12 cellular contexts compared by ENCODE assay signal in the genomic region with DNA sequence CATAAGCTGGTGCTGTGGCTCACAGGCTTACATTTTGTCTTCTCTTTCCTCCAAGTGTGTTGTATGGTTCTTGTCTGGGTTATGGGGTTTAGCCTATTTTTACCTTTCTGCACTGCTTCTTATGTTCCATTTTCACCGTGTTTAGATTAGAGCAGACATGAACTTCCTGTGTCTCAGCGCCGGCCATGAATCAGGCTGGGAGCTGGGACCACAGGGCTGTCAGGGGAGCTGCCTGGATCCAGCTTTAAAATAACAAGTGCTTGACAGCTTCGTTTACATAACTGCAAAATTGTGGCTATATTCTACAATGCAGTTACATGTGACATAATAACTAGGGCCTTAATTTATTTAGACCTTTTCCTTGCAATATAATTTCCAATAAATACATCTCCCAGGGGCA.
DNase-seq lines count a peak whose midpoint lies in the region; ATAC-seq and TF ChIP-seq lines count a peak whose summit lies in the region.
"Had no signal": no experiment of that assay in that cellular context is flagged by ENCODE, and none has a peak within 500 bp of the region (broad histone marks: within the 10 kb centered on the region; RNA-seq: fewer than 3 reads in every experiment).

No MANE protein-coding gene starts in this region.

- peak overlapping the region; percentile 38 for H3K4me3 ChIP-seq in ACC112 (ENCODE audit: low read depth, low read length)
- H3K4me3 ChIP-seq in mesendoderm (ENCODE audit: low read length), result no peak overlapping the region

- TF ChIP-seq CTCF in MCF 10A (IDR thresholded peaks at IDR 0.05; ENCODE audit: unreplicated experiment), result no peak

- H3K79me2 ChIP-seq in ACC112 (ENCODE audit: control insufficient read depth, insufficient read depth, low read length, unreplicated experiment), result no peaks in the 10 kb centered on the region
- no peaks in the 10 kb centered on the region for H3K79me2 ChIP-seq in mesendoderm (ENCODE audit: control insufficient read depth, insufficient read depth, low read length)
- H3K79me2 ChIP-seq: parathyroid adenoma had no signal

- peaks cover 33% of the 10 kb centered on the region for H3K4me1 ChIP-seq in ACC112 (ENCODE audit: control insufficient read depth, insufficient read depth, low read length, unreplicated experiment)
- H3K4me1 ChIP-seq in mesendoderm (ENCODE audit: control insufficient read depth, low read depth, low read length), result no peaks in the 10 kb centered on the region
- H3K4me1 ChIP-seq: parathyroid adenoma had no signal

- H3K4me3 Mint-ChIP-seq in MCF 10A (ENCODE audit: unreplicated experiment), result no peak overlapping the region

- no peak overlapping the region for H2AK5ac ChIP-seq in mesendoderm (ENCODE audit: low read length)

- H3K4ac ChIP-seq in mesendoderm (ENCODE audit: low read depth, low read length), result peak overlapping the region; percentile 27

- H3K79me1 ChIP-seq in mesendoderm (ENCODE audit: low read length), result no peaks in the 10 kb centered on the region

- H4K8ac ChIP-seq in mesendoderm (ENCODE audit: low read depth, low read length), result no peak overlapping the region

- H3K36me3 Mint-ChIP-seq in MCF 10A (ENCODE audit: insufficient read depth, unreplicated experiment), result no peaks in the 10 kb centered on the region

- H4K5ac ChIP-seq in mesendoderm (ENCODE audit: low read length), result no peak overlapping the region

- H3K27me3 ChIP-seq in ACC112 (ENCODE audit: insufficient read depth, low read length), result no peaks in the 10 kb centered on the region
- H3K27me3 ChIP-seq in mesendoderm (ENCODE audit: insufficient read depth, low read length, poor library complexity), result no peaks in the 10 kb centered on the region

- POLR2A ChIA-PET in MCF 10A (lab: Yijun Ruan, JAX), result interaction anchor here (0.7 to 1.5 kb wide), 5 partner anchors 9 to 537 kb away, joined by 3 to 5 read pairs (median 3); no protein-coding TSS in a partner anchor

- WGBS in mesendoderm (ENCODE audit: extremely low coverage, insufficient coverage, low lambda C conversion rate), result no CpG with 5 or more reads among the region's 4 CpGs

- BruUV-seq in MCF 10A (replicated peaks; lab: Mats Ljungman, UMichigan), result no TSS peak

- no peak overlapping the region for H2BK5ac ChIP-seq in mesendoderm (ENCODE audit: low read length)

- peak overlapping the region; percentile 54 for H2AFZ ChIP-seq in ACC112 (ENCODE audit: low read length, unreplicated experiment)
- H2AFZ ChIP-seq: parathyroid adenoma had no signal

- CTCF ChIA-PET in MCF 10A (lab: Yijun Ruan, JAX), result interaction anchor here (0.6 to 1.8 kb wide), 2 partner anchors 18 to 572 kb away, joined by 3 read pairs; no protein-coding TSS in a partner anchor

- intact Hi-C loops in MCF 10A (cut with micrococcal nuclease), result no loop called here

- H3K27ac Mint-ChIP-seq in MCF 10A (ENCODE audit: low read depth, unreplicated experiment), result peak overlapping the region; percentile 78

- no peaks in the 10 kb centered on the region for H3K9me3 Mint-ChIP-seq in MCF 10A (ENCODE audit: unreplicated experiment)

- ATAC-seq in HG03159 (IDR thresholded peaks at IDR 0.05; ENCODE audit: unreplicated experiment), result no peak
- ATAC-seq: left colon, Panc1 had no signal

- peak overlapping the region; percentile 2 for H3K56ac ChIP-seq in mesendoderm (ENCODE audit: low read length)

- H3K4me2 ChIP-seq in mesendoderm (ENCODE audit: low read length), result no peak overlapping the region

- H3K27ac ChIP-seq in ACC112 (ENCODE audit: low read depth, low read length) (peak overlapping the region; percentile 81), mesendoderm (ENCODE audit: low read depth, low read length) (no peak overlapping the region)
- H3K27ac ChIP-seq: parathyroid adenoma had no signal

- H3K36me3 ChIP-seq in ACC112 (ENCODE audit: insufficient read depth, low read length) (no peaks in the 10 kb centered on the region), mesendoderm (ENCODE audit: control insufficient read depth, insufficient read depth, low read length) (no peaks in the 10 kb centered on the region)

- peak overlapping the region; percentile 98 for H2BK15ac ChIP-seq in mesendoderm (replicated peaks; ENCODE audit: low read depth)

- H3K18ac ChIP-seq in mesendoderm (ENCODE audit: low read length), result no peak overlapping the region

- H3K23ac ChIP-seq in mesendoderm (ENCODE audit: low read length), result no peak overlapping the region

- peak; percentile 14 for DNase-seq in HS-5 (ENCODE audit: low read depth)
- peak; percentile 59 for DNase-seq in MCF 10A (ENCODE audit: unreplicated experiment)
- no peak for DNase-seq in mesendoderm
- no peak for DNase-seq in DMS53 (lab: John Stamatoyannopoulos, UW)
- no peak for DNase-seq in NCI-H510A (lab: John Stamatoyannopoulos, UW)
- no peak for DNase-seq in COLO829 (ENCODE audit: low spot score)
- DNase-seq: caudate nucleus, left colon had no signal

- peaks cover 26% of the 10 kb centered on the region for H3K4me1 Mint-ChIP-seq in MCF 10A (ENCODE audit: insufficient read depth, unreplicated experiment)

- H3K27me3 Mint-ChIP-seq in MCF 10A (ENCODE audit: insufficient read depth, unreplicated experiment), result no peaks in the 10 kb centered on the region

- H2BK120ac ChIP-seq in mesendoderm (ENCODE audit: low read depth, low read length), result peak overlapping the region; percentile 88

- H3K9ac ChIP-seq in mesendoderm (ENCODE audit: low read length), result no peak overlapping the region
- H3K9ac ChIP-seq: parathyroid adenoma had no signal

Comparison
In these comparisons a context has a peak if more than half of its experiments do, and no peak if none do; other contexts are left out.
1. DNase-seq: peak in HS-5 (single experiment) and MCF 10A (single experiment); none in mesendoderm (single experiment), DMS53 (single experiment), NCI-H510A (single experiment) and COLO829 (single experiment).